ENCODE assay signal across 2 cellular contexts in genomic region chr17:9244066-9245052, GRCh38.
TF ChIP-seq lines count a peak whose summit lies in the region.

No MANE protein-coding gene starts in this region.

TF ChIP-seq in IMR-90, 13 proteins besides CTCF, POLR2A, EP300 and RAD21:
- TF ChIP-seq USF2 (IDR thresholded peaks at IDR 0.05; ENCODE audit: low read depth, low read length): no peak
- no peak for TF ChIP-seq RFX5 (IDR thresholded peaks at IDR 0.05; ENCODE audit: low read depth, low read length)
- TF ChIP-seq NFE2L2 (IDR thresholded peaks at IDR 0.05; ENCODE audit: low read depth, low read length): no peak
- no peak for TF ChIP-seq RCOR1 (IDR thresholded peaks at IDR 0.05; ENCODE audit: insufficient replicate concordance, low read length)
- TF ChIP-seq BHLHE40 (IDR thresholded peaks at IDR 0.05; ENCODE audit: low read depth, low read length): 0 out of 2 replicates have a peak, but pooled peaks have one; percentile 20
- TF ChIP-seq SMC3 (IDR thresholded peaks at IDR 0.05; ENCODE audit: low read depth, low read length): no peak
- TF ChIP-seq ELK1 (IDR thresholded peaks at IDR 0.05; ENCODE audit: borderline replicate concordance, low read depth, low read length): no peak
- 0 out of 2 replicates have a peak, but pooled peaks have one; percentile 22 for TF ChIP-seq FOS (IDR thresholded peaks at IDR 0.05; ENCODE audit: low read depth, low read length)
- TF ChIP-seq CEBPB (IDR thresholded peaks at IDR 0.05; ENCODE audit: low read depth, low read length): peak; percentile 80
- TF ChIP-seq MAZ (IDR thresholded peaks at IDR 0.05; ENCODE audit: borderline replicate concordance, low read depth, low read length): no peak
- TF ChIP-seq MAFK (IDR thresholded peaks at IDR 0.05; ENCODE audit: low read depth, low read length): no peak
- no peak for TF ChIP-seq CHD1 (IDR thresholded peaks at IDR 0.05; ENCODE audit: low read depth, low read length)
- TF ChIP-seq MXI1 (IDR thresholded peaks at IDR 0.05; ENCODE audit: borderline replicate concordance, low read depth, low read length): no peak

TF ChIP-seq in GM23338, 12 proteins besides CTCF, POLR2A, EP300 and RAD21:
- TF ChIP-seq ZNF462 (CRISPR knock-in tag; IDR thresholded peaks at IDR 0.05) (no peak), STAT1 (IDR thresholded peaks at IDR 0.05; ENCODE audit: unreplicated experiment) (no peak), EZH2 (IDR thresholded peaks at IDR 0.05; ENCODE audit: low read depth, unreplicated experiment) (no peak), REST (IDR thresholded peaks at IDR 0.05; ENCODE audit: unreplicated experiment) (no peak), NANOG (IDR thresholded peaks at IDR 0.05; ENCODE audit: borderline replicate concordance) (no peak), ZNF331 (CRISPR knock-in tag; IDR thresholded peaks at IDR 0.05; ENCODE audit: low read depth) (no peak), JUNB (IDR thresholded peaks at IDR 0.05; ENCODE audit: unreplicated experiment) (no peak), ZNF114 (CRISPR knock-in tag; IDR thresholded peaks at IDR 0.05) (no peak), POLR2AphosphoS5 (IDR thresholded peaks at IDR 0.05; ENCODE audit: low read depth) (no peak)
